Comparison of ENCODE assay signal across 14 cellular contexts in genomic region chr6:722608-723007, GRCh38. TPM values are rescaled to one million over a fixed set of nuclear protein-coding genes. Genes with fewer than 3 reads are reported as not detected.
DNase-seq lines count a peak whose midpoint lies in the region; ATAC-seq and TF ChIP-seq lines count a peak whose summit lies in the region.
"Had no signal": no experiment of that assay in that cellular context is flagged by ENCODE, and none has a peak within 500 bp of the region (broad histone marks: within the 10 kb centered on the region; RNA-seq: fewer than 3 reads in every experiment).

No MANE protein-coding gene starts in this region.

- H3K36me3 ChIP-seq in BJ (ENCODE audit: control insufficient read depth, insufficient read depth, low read length) (no peaks in the 10 kb centered on the region), mesenchymal stem cell (ENCODE audit: control insufficient read depth in 1 of 2, insufficient read depth in 2 of 2, low read depth in 1 of 2, low read length in 2 of 2) (no peaks in the 10 kb centered on the region)

- no peak overlapping the region for H2AFZ ChIP-seq in mesenchymal stem cell (ENCODE audit: low read depth, low read length)

- no peak overlapping the region for H3K18ac ChIP-seq in mesenchymal stem cell (ENCODE audit: low read depth in 1 of 2, low read length in 2 of 2)

- 51% methylated on average over 4 of the region's 4 CpGs for WGBS in mesenchymal stem cell
- WGBS in lower leg skin, 2 donors: 81% methylated on average over 4 of the region's 4 CpGs

- no peaks in the 10 kb centered on the region for H3K79me1 ChIP-seq in mesenchymal stem cell (replicated peaks; ENCODE audit: low read length, poor library complexity, severe bottlenecking)

- H2AK5ac ChIP-seq in mesenchymal stem cell (ENCODE audit: low read length, severe bottlenecking): no peak overlapping the region

- H4K91ac ChIP-seq in mesenchymal stem cell (ENCODE audit: low read length): no peak overlapping the region

- peaks cover 7% of the 10 kb centered on the region; the same call in 1 of the 2 replicates for H3K4me1 Mint-ChIP-seq in HFFc6 (ENCODE audit: low read depth)
- H3K4me1 Mint-ChIP-seq: central memory CD8-positive, alpha-beta T cell had no signal

- H3K9me3 Mint-ChIP-seq in HFFc6: no peaks in the 10 kb centered on the region
- H3K9me3 Mint-ChIP-seq: activated naive CD4-positive, alpha-beta T cell treated with anti-CD3 and anti-CD28 coated beads, Interleukin-2, amount 10 ng/mL, durations not matched to agents 7 days and 5 days; central memory CD8-positive, alpha-beta T cell had no signal

- no peak overlapping the region for H4K8ac ChIP-seq in mesenchymal stem cell (ENCODE audit: low read length)

- TF ChIP-seq CTCF in BJ (IDR thresholded peaks at IDR 0.05; ENCODE audit: insufficient read depth, low read depth, low read length): no peak
- TF ChIP-seq CTCF in HFFc6 (IDR thresholded peaks at IDR 0.05): no peak
- no peak for TF ChIP-seq CTCF in astrocyte of the cerebellum (IDR thresholded peaks at IDR 0.05; ENCODE audit: low read depth, low read length, missing control alignments)
- TF ChIP-seq CTCF in lower leg skin (IDR thresholded peaks at IDR 0.05): no peak

- no peak overlapping the region for H2BK5ac ChIP-seq in mesenchymal stem cell (ENCODE audit: low read depth, low read length, poor library complexity, severe bottlenecking)

- H3K9ac ChIP-seq in mesenchymal stem cell (ENCODE audit: low read length): no peak overlapping the region

- H3K4me3 Mint-ChIP-seq in HFFc6: no peak overlapping the region; the same call in 1 of the 2 replicates
- H3K4me3 Mint-ChIP-seq: activated naive CD4-positive, alpha-beta T cell treated with anti-CD3 and anti-CD28 coated beads, Interleukin-2, amount 10 ng/mL, durations not matched to agents 7 days and 5 days; CD4-positive, CD25-positive, alpha-beta regulatory T cell; central memory CD8-positive, alpha-beta T cell; T-helper 17 cell had no signal

- peaks cover 11% of the 10 kb centered on the region for H3K27me3 Mint-ChIP-seq in HFFc6 (ENCODE audit: insufficient read depth)

- no peak for ATAC-seq in GM21717 (IDR thresholded peaks at IDR 0.05; ENCODE audit: unreplicated experiment)

- no peaks in the 10 kb centered on the region for H3K36me3 Mint-ChIP-seq in HFFc6 (ENCODE audit: low read depth)
- H3K36me3 Mint-ChIP-seq: activated naive CD4-positive, alpha-beta T cell treated with anti-CD3 and anti-CD28 coated beads, Interleukin-2, amount 10 ng/mL, durations not matched to agents 7 days and 5 days; CD4-positive, CD25-positive, alpha-beta regulatory T cell had no signal

- TF ChIP-seq POLR2A in lower leg skin (IDR thresholded peaks at IDR 0.05): no peak

- no peaks in the 10 kb centered on the region for H3K9me3 ChIP-seq in mesenchymal stem cell (ENCODE audit: control insufficient read depth, low read length)

- DNase-seq in BJ (ENCODE audit: low read depth): peak; percentile 46
- peak; percentile 11 for DNase-seq in HFFc6
- DNase-seq in astrocyte of the cerebellum (ENCODE audit: low read depth): peak; percentile 80
- peak; percentile 76 for DNase-seq in mesenchymal stem cell
- no peak for DNase-seq in lower leg skin (ENCODE audit: low spot score in 2 of 2)
- DNase-seq in NCI-H2171 (lab: John Stamatoyannopoulos, UW): no peak
- no peak for DNase-seq in germinal center (ENCODE audit: low spot score)
- DNase-seq: NCI-H1436 treated with DMSO at 0.1 percent for 48 hours had no signal

- CTCF ChIA-PET in BJ (lab: Yijun Ruan, JAX): interaction anchor here (0.6 to 3.7 kb wide), 34 partner anchors 8 to 714 kb away, joined by 3 to 22 read pairs (median 5); no protein-coding TSS in a partner anchor

- no peak overlapping the region for H3K14ac ChIP-seq in mesenchymal stem cell (ENCODE audit: low read length in 2 of 2)

- H2BK120ac ChIP-seq in mesenchymal stem cell (ENCODE audit: low read depth, low read length): no peak overlapping the region

- in situ Hi-C loops in astrocyte of the cerebellum (cut with HindIII; ENCODE audit: low sequenced_read_pairs): no loop called here

- POLR2A ChIA-PET in BJ (lab: Charles Lee): no interaction called here

- peaks cover 7% of the 10 kb centered on the region for H3K27me3 ChIP-seq in BJ (ENCODE audit: control insufficient read depth, insufficient read depth, low read length)
- peaks cover 23 to 28% of the 10 kb centered on the region in 2 experiments for H3K27me3 ChIP-seq in mesenchymal stem cell (ENCODE audit: control insufficient read depth in 1 of 2, insufficient read depth in 1 of 2, low read length in 2 of 2)

- no peak overlapping the region for H3K4ac ChIP-seq in mesenchymal stem cell (ENCODE audit: low read depth in 1 of 2, low read length in 2 of 2)

- peak overlapping the region; percentile 9; the same call in 1 of the 2 replicates for H3K27ac Mint-ChIP-seq in HFFc6
- H3K27ac Mint-ChIP-seq: activated naive CD4-positive, alpha-beta T cell treated with anti-CD3 and anti-CD28 coated beads, Interleukin-2, amount 10 ng/mL, durations not matched to agents 7 days and 5 days; T-helper 17 cell had no signal

- no peak overlapping the region for H2BK12ac ChIP-seq in mesenchymal stem cell (ENCODE audit: low read length in 2 of 2)

- no peaks in the 10 kb centered on the region for H3K4me1 ChIP-seq in mesenchymal stem cell (ENCODE audit: control insufficient read depth, insufficient read depth, low read depth, low read length)

- H3K27ac ChIP-seq in mesenchymal stem cell (ENCODE audit: low read length, poor library complexity, severe bottlenecking): no peak overlapping the region
- H3K27ac ChIP-seq: RWPE1 had no signal

- intact Hi-C loops in lower leg skin (cut with DNase I; ENCODE audit: low total_unique reads): no loop called here

- H2BK15ac ChIP-seq in mesenchymal stem cell (ENCODE audit: low read depth, poor library complexity, severe bottlenecking): no peak overlapping the region

- H3K4me3 ChIP-seq in BJ (ENCODE audit: low read depth, low read length): no peak overlapping the region
- H3K4me3 ChIP-seq in astrocyte of the cerebellum (ENCODE audit: low read depth, low read length): no peak overlapping the region
- no peak overlapping the region for H3K4me3 ChIP-seq in mesenchymal stem cell (ENCODE audit: insufficient read depth in 1 of 2, low read depth in 1 of 2, low read length in 2 of 2)
- H3K4me3 ChIP-seq in lower leg skin (ENCODE audit: low read depth, poor library complexity, severe bottlenecking): no peak overlapping the region

- H3K4me2 ChIP-seq in mesenchymal stem cell (ENCODE audit: low read length, poor library complexity, severe bottlenecking): no peak overlapping the region

- no peak overlapping the region for H3K23ac ChIP-seq in mesenchymal stem cell (ENCODE audit: low read length in 2 of 2)

RNA-seq across cellular contexts. Expression of gene EXOC2, which starts 29.7 kb away (rescaled TPM):
- polyA plus RNA-seq in BJ (2011; rRNA removed): 16.0 and 23.5 TPM in 2 replicates
- polyA minus RNA-seq in BJ (2011; rRNA and poly(A)+ RNA removed): 21.2 and 33.6 TPM in 2 replicates
- total RNA-seq in HFFc6 (2021; fragmentation: NEBNext Ultra II Directional; extraction: Animal tissue kit (Norgen Biotek cat#: 25700)): 10 to 100 TPM; 19.3 to 22.4 (median 20.3) TPM
- 15.7 TPM for polyA plus RNA-seq in mesenchymal stem cell (2013, experiment 1 of 2)
- 15.8 TPM for polyA plus RNA-seq in mesenchymal stem cell (2013, experiment 2 of 2)
- 10 to 100 TPM; 19.5 to 23.6 (median 20.9) TPM for total RNA-seq in lower leg skin

Comparison
In these comparisons a context has a peak if more than half of its experiments do, and no peak if none do; other contexts are left out.
1. DNase-seq: peak in BJ (single experiment), HFFc6 (single experiment), astrocyte of the cerebellum (single experiment) and mesenchymal stem cell (single experiment); none in lower leg skin (0 of 2), NCI-H2171 (single experiment) and germinal center (single experiment).